ENCODE assay signal across 24 cellular contexts in genomic region chr21:45600248-45600647, GRCh38. TPM values are rescaled to one million over a fixed set of nuclear protein-coding genes. Genes with fewer than 3 reads are reported as not detected.
"Had no signal": no experiment of that assay in that cellular context is flagged by ENCODE, and none has a peak within 500 bp of the region (broad histone marks: within the 10 kb centered on the region; RNA-seq: fewer than 3 reads in every experiment).

No MANE protein-coding gene starts in this region.

- H3K4me1 Mint-ChIP-seq: neural crest cell had no signal

- H3K4me1 ChIP-seq: colonic mucosa, esophagus squamous epithelium, gastroesophageal sphincter, pancreas, psoas muscle, sigmoid colon, stomach, transverse colon had no signal

- H3K36me3 ChIP-seq: colonic mucosa, esophagus squamous epithelium, gastroesophageal sphincter, pancreas, sigmoid colon, stomach, thoracic aorta, transverse colon had no signal

- H3K4me3 Mint-ChIP-seq: neural crest cell had no signal

- H3K27ac ChIP-seq: colonic mucosa, esophagus squamous epithelium, gastroesophageal sphincter, pancreas, psoas muscle, sigmoid colon, skin epidermis, stomach, thoracic aorta, transverse colon had no signal

- H3K27me3 ChIP-seq: colonic mucosa, sigmoid colon, transverse colon had no signal

- DNase-seq: colonic mucosa; dermis blood vessel endothelial cell; esophagus squamous epithelium; foreskin fibroblast; glutamatergic neuron; mammary epithelial cell; naive thymus-derived CD8-positive, alpha-beta T cell; nucleus accumbens; psoas muscle; retina; sigmoid colon; stimulated activated CD4-positive, alpha-beta T cell treated with anti-CD3 and anti-CD28 coated beads, Interleukin-12 subunit alpha, Interleukin-12 subunit beta, amount 100 ng/mL, for 4 hours; stimulated activated naive CD4-positive, alpha-beta T cell; stomach; substantia nigra; transverse colon had no signal

- ATAC-seq: gastroesophageal sphincter; left lobe of liver; mucosa of descending colon; naive thymus-derived CD8-positive, alpha-beta T cell; pancreas; psoas muscle had no signal

- H3K9me3 ChIP-seq: colonic mucosa had no signal

- H3K4me3 ChIP-seq: colonic mucosa, esophagus squamous epithelium, gastroesophageal sphincter, mucosa of descending colon, pancreas, psoas muscle, sigmoid colon, skin epidermis, stomach, thoracic aorta, transverse colon had no signal

- H3K9me3 Mint-ChIP-seq: neural crest cell had no signal

RNA-seq across cellular contexts. Expression of gene PCBP3, which starts 43.3 kb away (rescaled TPM):
- total RNA-seq: dermis blood vessel endothelial cell, epithelial cell of proximal tubule had no signal
